ENCODE assay signal across 18 cellular contexts in the genomic region with DNA sequence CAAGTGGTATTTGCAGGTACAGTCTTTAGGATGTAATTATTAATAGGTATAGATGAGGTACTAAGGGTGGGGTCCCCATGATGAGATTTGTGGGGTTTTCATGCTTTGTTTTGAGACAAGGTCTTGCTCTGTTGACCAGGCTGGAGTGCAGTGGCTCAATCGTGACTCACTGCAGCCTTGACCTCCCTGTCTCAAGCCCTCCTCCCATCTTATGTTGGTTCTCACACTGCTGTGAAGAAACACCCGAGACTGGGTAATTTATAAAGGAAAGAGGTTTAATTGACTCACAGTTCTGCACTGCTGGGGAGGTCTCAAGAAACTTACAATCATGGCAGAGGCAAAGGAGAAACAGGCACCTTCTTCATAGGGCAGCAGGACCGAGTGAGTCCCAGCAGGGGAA.
A peak's percentile ranks its signal among the peaks of the same experiment; 100 is the strongest.
DNase-seq lines count a peak whose midpoint lies in the region; ATAC-seq and TF ChIP-seq lines count a peak whose summit lies in the region.
"Had no signal": no experiment of that assay in that cellular context is flagged by ENCODE, and none has a peak within 500 bp of the region (broad histone marks: within the 10 kb centered on the region; RNA-seq: fewer than 3 reads in every experiment).

No MANE protein-coding gene starts in this region.

- no peak overlapping the region for H4K91ac ChIP-seq in IMR-90 (ENCODE audit: insufficient read depth, low read depth, low read length)

- H2AK5ac ChIP-seq in IMR-90 (ENCODE audit: low read depth, low read length) = no peak overlapping the region

- no peaks in the 10 kb centered on the region for H3K79me2 ChIP-seq in ACC112 (ENCODE audit: control insufficient read depth, insufficient read depth, low read length, unreplicated experiment)

- no peak overlapping the region for H2AK9ac ChIP-seq in IMR-90 (replicated peaks; ENCODE audit: low read depth, low read length, poor library complexity)

- H3K9me3 ChIP-seq in IMR-90 (ENCODE audit: control insufficient read depth, insufficient read depth, low read length) (no peaks in the 10 kb centered on the region), gastroesophageal sphincter (no peaks in the 10 kb centered on the region), upper lobe of right lung (no peaks in the 10 kb centered on the region)
- H3K9me3 ChIP-seq: Caco-2, Peyer's patch had no signal

- TF ChIP-seq EP300 in gastroesophageal sphincter (IDR thresholded peaks at IDR 0.05) = no peak

- no peak overlapping the region for H2BK5ac ChIP-seq in IMR-90 (ENCODE audit: low read depth, low read length, poor library complexity, severe bottlenecking)

- H3K9me1 ChIP-seq in IMR-90 (ENCODE audit: insufficient read depth, low read length) = no peaks in the 10 kb centered on the region; the same call in 1 of the 2 replicates

- POLR2A ChIA-PET in IMR-90 (lab: Charles Lee; ENCODE audit: unreplicated experiment) = no interaction called here

- no peak overlapping the region; the same call in 1 of the 2 replicates for H3K4ac ChIP-seq in IMR-90 (ENCODE audit: low read depth, low read length)

- no peaks in the 10 kb centered on the region for H3K79me1 ChIP-seq in IMR-90 (ENCODE audit: low read depth in 1 of 2, low read length in 2 of 2)

- H3K18ac ChIP-seq in IMR-90 (ENCODE audit: low read depth, low read length) = no peak overlapping the region

- CTCF ChIA-PET in IMR-90 (lab: Yijun Ruan, JAX) = no interaction called here

- no peak overlapping the region for H3K14ac ChIP-seq in IMR-90 (replicated peaks; ENCODE audit: low read depth, low read length)

- H3K56ac ChIP-seq in IMR-90 (ENCODE audit: extremely low read depth, insufficient read depth, low read length) = no peak overlapping the region

- H4K20me1 ChIP-seq in IMR-90 (ENCODE audit: insufficient read depth, low read length) = no peaks in the 10 kb centered on the region

- no peak overlapping the region for H2BK15ac ChIP-seq in IMR-90 (ENCODE audit: low read depth, low read length)

- H3K4me1 ChIP-seq in ACC112 (ENCODE audit: control insufficient read depth, insufficient read depth, low read length, unreplicated experiment) (peaks cover 29% of the 10 kb centered on the region), IMR-90 (ENCODE audit: control insufficient read depth, insufficient read depth, low read length) (peaks cover 1% of the 10 kb centered on the region; the same call in 1 of the 2 replicates), gastroesophageal sphincter (no peaks in the 10 kb centered on the region), upper lobe of right lung (no peaks in the 10 kb centered on the region)
- H3K4me1 ChIP-seq: Peyer's patch had no signal

- BruUV-seq in IMR-90 (replicated peaks; lab: Mats Ljungman, UMichigan) = no TSS peak

- no peak for TF ChIP-seq RAD21 in IMR-90 (IDR thresholded peaks at IDR 0.05; ENCODE audit: low read length)

- intact Hi-C loops in IMR-90 (cut with micrococcal nuclease) (no loop called here), Right ventricle myocardium inferior (cut with DNase I) (no loop called here), upper lobe of right lung (cut with DNase I) (no loop called here)

- no peak overlapping the region for H3K9ac ChIP-seq in IMR-90 (ENCODE audit: low read depth, low read length)

- H3K27ac ChIP-seq in ACC112 (ENCODE audit: low read depth, low read length) = peak overlapping the region; percentile 12; the same call in 1 of the 2 replicates
- H3K27ac ChIP-seq in IMR-90 (ENCODE audit: insufficient read depth, low read length) = no peak overlapping the region
- H3K27ac ChIP-seq in gastroesophageal sphincter = no peak overlapping the region
- no peak overlapping the region for H3K27ac ChIP-seq in upper lobe of right lung
- H3K27ac ChIP-seq: Peyer's patch had no signal

- H3K4me2 ChIP-seq in IMR-90 (ENCODE audit: low read depth, low read length) = no peak overlapping the region

- no peak overlapping the region for H4K8ac ChIP-seq in IMR-90 (ENCODE audit: low read depth in 2 of 2, low read length in 2 of 2)

- peak; percentile 40 for ATAC-seq in IMR-90 (ENCODE audit: low read depth)
- no peak for ATAC-seq in gastroesophageal sphincter
- no peak for ATAC-seq in HG03095 (IDR thresholded peaks at IDR 0.05; ENCODE audit: unreplicated experiment)
- no peak for ATAC-seq in Right ventricle myocardium inferior
- no peak for ATAC-seq in upper lobe of right lung

- dilution Hi-C loops in IMR-90 (cut with HindIII; ENCODE audit: low sequenced_read_pairs, unreplicated experiment) = no loop called here

- TF ChIP-seq CTCF in IMR-90 (conservative IDR thresholded peaks at IDR 0.05; ENCODE audit: low read depth, low read length) (no peak), choroid plexus epithelial cell (conservative IDR thresholded peaks at IDR 0.05; ENCODE audit: low read depth, low read length) (no peak), kidney epithelial cell (IDR thresholded peaks at IDR 0.05; ENCODE audit: insufficient read depth, low read length, poor library complexity, severe bottlenecking) (no peak), gastroesophageal sphincter (IDR thresholded peaks at IDR 0.05) (no peak), upper lobe of right lung (IDR thresholded peaks at IDR 0.05) (no peak)

- H3K36me3 ChIP-seq in ACC112 (ENCODE audit: insufficient read depth, low read length) (no peaks in the 10 kb centered on the region), IMR-90 (ENCODE audit: control insufficient read depth, insufficient read depth, low read length) (no peaks in the 10 kb centered on the region), kidney epithelial cell (ENCODE audit: control insufficient read depth, insufficient read depth, low read length) (no peaks in the 10 kb centered on the region), gastroesophageal sphincter (no peaks in the 10 kb centered on the region), upper lobe of right lung (no peaks in the 10 kb centered on the region)
- H3K36me3 ChIP-seq: Peyer's patch had no signal

- H2BK20ac ChIP-seq in IMR-90 (ENCODE audit: low read depth, low read length) = no peak overlapping the region; the same call in 1 of the 2 replicates

- peak; percentile 50 for DNase-seq in IMR-90
- DNase-seq in choroid plexus epithelial cell (ENCODE audit: low read depth) = peak; percentile 73
- peak; percentile 52 for DNase-seq in kidney epithelial cell (ENCODE audit: low read depth)
- no peak for DNase-seq in Right ventricle myocardium inferior (ENCODE audit: missing footprints)
- DNase-seq in upper lobe of right lung = no peak
- DNase-seq: AML-193, Caco-2, DMS53, HFFc6, NCI-H1930, NCI-H2171, NCI-H446 treated with DMSO at 0.1 percent for 48 hours, NCI-H774, Peyer's patch, SIG-M5 had no signal

- no peak overlapping the region for H4K5ac ChIP-seq in IMR-90 (ENCODE audit: low read depth, low read length)

- WGBS in IMR-90 (ENCODE audit: extremely low coverage in 2 of 2, insufficient read length in 1 of 2), 2 experiments = no CpG with 5 or more reads among the region's 3 CpGs
- WGBS in gastroesophageal sphincter (ENCODE audit: low coverage in 1 of 2), 2 donors = 76 to 90% methylated on average over 1 to 2 of the region's 3 CpGs

- H3K27me3 ChIP-seq in ACC112 (ENCODE audit: insufficient read depth, low read length) (no peaks in the 10 kb centered on the region), IMR-90 (ENCODE audit: control insufficient read depth, insufficient read depth, low read length) (no peaks in the 10 kb centered on the region), kidney epithelial cell (ENCODE audit: control insufficient read depth, insufficient read depth, low read length) (no peaks in the 10 kb centered on the region), gastroesophageal sphincter (no peaks in the 10 kb centered on the region), upper lobe of right lung (no peaks in the 10 kb centered on the region)
- H3K27me3 ChIP-seq: Peyer's patch had no signal

- no peak overlapping the region for H3K4me3 ChIP-seq in ACC112 (ENCODE audit: low read depth, low read length)
- no peak overlapping the region for H3K4me3 ChIP-seq in IMR-90 (ENCODE audit: insufficient read depth, low read depth, low read length)
- H3K4me3 ChIP-seq in choroid plexus epithelial cell (ENCODE audit: low read depth, low read length) = no peak overlapping the region
- no peak overlapping the region for H3K4me3 ChIP-seq in kidney epithelial cell (ENCODE audit: low read depth, low read length)
- H3K4me3 ChIP-seq in gastroesophageal sphincter = no peak overlapping the region
- H3K4me3 ChIP-seq in upper lobe of right lung = no peak overlapping the region
- H3K4me3 ChIP-seq: Peyer's patch had no signal

- in situ Hi-C loops in IMR-90 (cut with MboI; ENCODE audit: low sequenced_read_pairs) = no loop called here

- no peak overlapping the region for H3K23ac ChIP-seq in IMR-90 (ENCODE audit: low read depth, low read length)

- H2BK120ac ChIP-seq in IMR-90 (ENCODE audit: low read depth, low read length) = no peak overlapping the region

- H2AFZ ChIP-seq in ACC112 (ENCODE audit: low read length, unreplicated experiment) (no peak overlapping the region), IMR-90 (replicated peaks; ENCODE audit: low read length, poor library complexity) (no peak overlapping the region)

- TF ChIP-seq POLR2A in IMR-90 (IDR thresholded peaks at IDR 0.05; ENCODE audit: low read depth, low read length) (no peak), gastroesophageal sphincter (IDR thresholded peaks at IDR 0.05) (no peak)

TF ChIP-seq in IMR-90, 13 proteins besides CTCF, POLR2A, EP300 and RAD21:
- TF ChIP-seq RFX5 (IDR thresholded peaks at IDR 0.05; ENCODE audit: low read depth, low read length) (no peak), CEBPB (IDR thresholded peaks at IDR 0.05; ENCODE audit: low read depth, low read length) (peak; percentile 25; the same call in 1 of the 2 replicates), MAFK (IDR thresholded peaks at IDR 0.05; ENCODE audit: low read depth, low read length) (no peak)
- TF ChIP-seq, protein P1, sequence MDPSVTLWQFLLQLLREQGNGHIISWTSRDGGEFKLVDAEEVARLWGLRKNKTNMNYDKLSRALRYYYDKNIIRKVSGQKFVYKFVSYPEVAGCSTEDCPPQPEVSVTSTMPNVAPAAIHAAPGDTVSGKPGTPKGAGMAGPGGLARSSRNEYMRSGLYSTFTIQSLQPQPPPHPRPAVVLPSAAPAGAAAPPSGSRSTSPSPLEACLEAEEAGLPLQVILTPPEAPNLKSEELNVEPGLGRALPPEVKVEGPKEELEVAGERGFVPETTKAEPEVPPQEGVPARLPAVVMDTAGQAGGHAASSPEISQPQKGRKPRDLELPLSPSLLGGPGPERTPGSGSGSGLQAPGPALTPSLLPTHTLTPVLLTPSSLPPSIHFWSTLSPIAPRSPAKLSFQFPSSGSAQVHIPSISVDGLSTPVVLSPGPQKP (IDR thresholded peaks at IDR 0.05; ENCODE audit: borderline replicate concordance, low read depth, low read length) = no peak

Comparison
In these comparisons a context has a peak if more than half of its experiments do, and no peak if none do; other contexts are left out.
1. DNase-seq: peak in IMR-90 (single experiment), choroid plexus epithelial cell (single experiment) and kidney epithelial cell (single experiment); none in Right ventricle myocardium inferior (single experiment) and upper lobe of right lung (single experiment).